ENCODE assay signal across 22 cellular contexts in genomic region chr12:48553666-48554343, GRCh38. TPM values are rescaled to one million over a fixed set of nuclear protein-coding genes. Genes with fewer than 3 reads are reported as not detected.
DNase-seq lines count a peak whose midpoint lies in the region; ATAC-seq, FAIRE-seq and TF ChIP-seq lines count a peak whose summit lies in the region.
"Not testable (repeated sequence)": the region's sequence is repeated elsewhere in the genome, so short reads cannot be mapped to it uniquely, and the experiment has no call there.
"Had no signal": no experiment of that assay in that cellular context is flagged by ENCODE, and none has a peak within 500 bp of the region (broad histone marks: within the 10 kb centered on the region; RNA-seq: fewer than 3 reads in every experiment).

No MANE protein-coding gene starts in this region.

- not testable (repeated sequence) for TF ChIP-seq EP300 in stomach (IDR thresholded peaks at IDR 0.05)

- H3K27me3 Mint-ChIP-seq in Calu3 (ENCODE audit: unreplicated experiment), result peaks cover 53% of the 10 kb centered on the region

- not testable (repeated sequence) for H3K36me3 Mint-ChIP-seq in Calu3 (ENCODE audit: insufficient read depth, unreplicated experiment)

- not testable (repeated sequence) for H3K27ac Mint-ChIP-seq in Calu3 (ENCODE audit: unreplicated experiment)

- not testable (repeated sequence) for H3K27ac ChIP-seq in HEK293 (ENCODE audit: extremely low read depth, low read depth, low read length); left lung; stomach

- peak; percentile 35 for DNase-seq in Calu3
- peak; percentile 13 for DNase-seq in NCI-H1105 (lab: John Stamatoyannopoulos, UW)
- DNase-seq in NT2/D1 (ENCODE audit: low read depth, low spot score), result peak; percentile 15
- peak; percentile 22 for DNase-seq in activated CD4-positive, alpha-beta T cell treated with anti-CD3 and anti-CD28 coated beads, Interleukin-2, amount 50 U/mL, for 1 hour
- DNase-seq in bronchial epithelial cell (ENCODE audit: low read depth), result peak; percentile 47
- peak; percentile 71 to 75 for DNase-seq in left lung
- DNase-seq in stomach, result peak; percentile 36

- H3K36me3 ChIP-seq in HEK293 (ENCODE audit: control insufficient read depth in 2 of 2, insufficient read depth in 1 of 2, low read length in 2 of 2); NT2/D1 (ENCODE audit: insufficient read depth, insufficient read length, low read length); bronchial epithelial cell (ENCODE audit: control insufficient read depth, insufficient read depth, low read length); left lung; stomach: not testable (repeated sequence)

- not testable (repeated sequence) for H3K9ac ChIP-seq in NT2/D1 (ENCODE audit: insufficient read length, low read depth)

- WGBS in stomach, 5 donors, result 28 to 51% (median 39%) methylated on average over 2 to 11 of the region's 11 CpGs

- BruUV-seq in Calu3 (replicated peaks; lab: Mats Ljungman, UMichigan), result not testable (repeated sequence)

- ATAC-seq in left lung, result peak; percentile 74

- not testable (repeated sequence) for H3K27me3 ChIP-seq in NT2/D1 (ENCODE audit: insufficient read depth, insufficient read length); bronchial epithelial cell (ENCODE audit: control insufficient read depth, insufficient read depth, low read length); left lung
- H3K27me3 ChIP-seq in stomach, result peaks cover 0 to 10% (median 0%) of the 10 kb centered on the region in 3 donors

- CTCF ChIA-PET in Calu3 (lab: Charles Lee) (interaction anchor here (0.6 kb wide), 1 partner anchor 323 kb away, joined by 3 read pairs; no protein-coding TSS in a partner anchor), HEK293 (lab: Yijun Ruan, JAX) (interaction anchor here (1.2 kb wide), 1 partner anchor 64 kb away, joined by 4 read pairs; no protein-coding TSS in a partner anchor)

- not testable (repeated sequence) for H3K9me3 ChIP-seq in HEK293 (ENCODE audit: control insufficient read depth, insufficient read depth, low read depth, low read length); left lung; stomach
- H3K9me3 ChIP-seq in NT2/D1 (ENCODE audit: insufficient read depth, low read length), result peaks cover 13% of the 10 kb centered on the region

- TF ChIP-seq POLR2A in stomach (IDR thresholded peaks at IDR 0.05), result not testable (repeated sequence)

- POLR2A ChIA-PET in HEK293 (lab: Yijun Ruan, JAX), result interaction anchor here (0.6 kb wide), 1 partner anchor 240 kb away, joined by 4 read pairs; no protein-coding TSS in a partner anchor

- not testable (repeated sequence) for H3K4me3 ChIP-seq in HEK293 (ENCODE audit: low read depth, low read length); bronchial epithelial cell (ENCODE audit: low read depth, low read length)
- peak overlapping the region; percentile 24 for H3K4me3 ChIP-seq in NT2/D1 (ENCODE audit: insufficient read length, low read depth)
- H3K4me3 ChIP-seq in left lung, result peak overlapping the region in 1 of 2 donors; percentile 20
- peak overlapping the region in 1 of 4 donors; percentile 12 for H3K4me3 ChIP-seq in stomach

- FAIRE-seq in bronchial epithelial cell (lab: Jason Lieb, UNC), result not testable (repeated sequence)

- not testable (repeated sequence) for TF ChIP-seq CTCF in Calu3 (IDR thresholded peaks at IDR 0.05; ENCODE audit: unreplicated experiment); bronchial epithelial cell (IDR thresholded peaks at IDR 0.05; ENCODE audit: insufficient read depth, low read length, severe bottlenecking); left lung (IDR thresholded peaks at IDR 0.05); stomach (IDR thresholded peaks at IDR 0.05)
- peak; percentile 28; the same call in 1 of the 2 replicates for TF ChIP-seq CTCF in HEK293 (tag by site-specific recombination; IDR thresholded peaks at IDR 0.05)

- not testable (repeated sequence) for H3K4me1 ChIP-seq in HEK293 (ENCODE audit: control insufficient read depth, insufficient read depth, low read length); NT2/D1 (ENCODE audit: insufficient read depth, insufficient read length); left lung; stomach

- peak overlapping the region; percentile 64 for H3K4me3 Mint-ChIP-seq in Calu3 (ENCODE audit: low read depth, unreplicated experiment)

- intact Hi-C loops in Calu3 (cut with micrococcal nuclease; ENCODE audit: unreplicated experiment); left lung (cut with DNase I); stomach (cut with DNase I; ENCODE audit: low total_unique reads): not testable (repeated sequence)

- H3K4me1 Mint-ChIP-seq in Calu3 (ENCODE audit: low read depth, unreplicated experiment), result not testable (repeated sequence)

- H3K9me3 Mint-ChIP-seq in Calu3 (ENCODE audit: low read depth, unreplicated experiment), result not testable (repeated sequence)

TF ChIP-seq in HEK293, 187 proteins besides CTCF, POLR2A, EP300 and RAD21 (continues in another document):
- peak; percentile 36; the same call in 1 of the 2 replicates for TF ChIP-seq ZBTB17 (tag by site-specific recombination; IDR thresholded peaks at IDR 0.05)
- 0 out of 2 replicates have a peak, but pooled peaks have one; percentile 11 for TF ChIP-seq PRDM10 (tag by site-specific recombination; IDR thresholded peaks at IDR 0.05)
- 0 out of 2 replicates have a peak, but pooled peaks have one; percentile 16 for TF ChIP-seq KLF9 (tag by site-specific recombination; IDR thresholded peaks at IDR 0.05; ENCODE audit: low read depth)
- peak; percentile 53 for TF ChIP-seq SP3 (tag by site-specific recombination; IDR thresholded peaks at IDR 0.05)
- peak; percentile 85 for TF ChIP-seq ZBTB48 (tag by site-specific recombination; IDR thresholded peaks at IDR 0.05)
- TF ChIP-seq YY1 (tag by site-specific recombination; IDR thresholded peaks at IDR 0.05), result 0 out of 2 replicates have a peak, but pooled peaks have one; percentile 12
- TF ChIP-seq ZNF341 (tag by site-specific recombination; IDR thresholded peaks at IDR 0.05; ENCODE audit: low read depth), result peak; percentile 25; the same call in 1 of the 2 replicates
- 0 out of 2 replicates have a peak, but pooled peaks have one; percentile 20 for TF ChIP-seq ZXDB (tag by site-specific recombination; IDR thresholded peaks at IDR 0.05)

RNA-seq across cellular contexts. Expression of gene LALBA, which starts 16.0 kb away (rescaled TPM):
- total RNA-seq in Calu3 (2022) (not detected in 2 replicates), bronchial epithelial cell (not detected in 2 replicates), left lung (not detected), stomach (not detected)
- not detected for polyA plus RNA-seq in stomach
- total RNA-seq: activated CD8-positive, alpha-beta memory T cell treated with anti-CD3 and anti-CD28 coated beads, Interleukin-2, amount 10 ng/mL, durations not matched to agents 7 days and 5 days; activated T-cell treated with anti-CD3 and anti-CD28 coated beads, Interleukin-2, amount 50 U/mL, for 4 hours; foreskin keratinocyte; lower leg skin; naive thymus-derived CD8-positive, alpha-beta T cell; Peyer's patch; psoas muscle; sciatic nerve had no signal
- polyA plus RNA-seq: adipose tissue; AG04450; BJ; esophagus; foreskin keratinocyte; keratinocyte; naive thymus-derived CD8-positive, alpha-beta T cell; psoas muscle had no signal

RNA-seq across cellular contexts. Expression of gene OR8S1, which starts 28.4 kb away (rescaled TPM):
- not detected in 2 replicates for total RNA-seq in Calu3 (2022)
- total RNA-seq in bronchial epithelial cell, result not detected in 2 replicates
- total RNA-seq in left lung, result not detected
- total RNA-seq in stomach, result not detected
- polyA plus RNA-seq in stomach, result not detected
- total RNA-seq: activated CD8-positive, alpha-beta memory T cell treated with anti-CD3 and anti-CD28 coated beads, Interleukin-2, amount 10 ng/mL, durations not matched to agents 7 days and 5 days; activated T-cell treated with anti-CD3 and anti-CD28 coated beads, Interleukin-2, amount 50 U/mL, for 4 hours; foreskin keratinocyte; lower leg skin; naive thymus-derived CD8-positive, alpha-beta T cell; occipital lobe; Peyer's patch; psoas muscle had no signal
- polyA plus RNA-seq: adipose tissue; AG04450; BJ; esophagus; foreskin keratinocyte; keratinocyte; naive thymus-derived CD8-positive, alpha-beta T cell; psoas muscle had no signal

Comparison
In these comparisons a context has a peak if more than half of its experiments do, and no peak if none do; other contexts are left out.
1. DNase-seq: peak in every context shown above with its lines; median percentile 73 in left lung; 47 in bronchial epithelial cell; 36 in stomach; 35 in Calu3; 22 in activated CD4-positive, alpha-beta T cell treated with anti-CD3 and anti-CD28 coated beads, Interleukin-2, amount 50 U/mL, for 1 hour; 15 in NT2/D1; 13 in NCI-H1105.